Comparison of ENCODE assay signal across 12 cellular contexts in the genomic region with DNA sequence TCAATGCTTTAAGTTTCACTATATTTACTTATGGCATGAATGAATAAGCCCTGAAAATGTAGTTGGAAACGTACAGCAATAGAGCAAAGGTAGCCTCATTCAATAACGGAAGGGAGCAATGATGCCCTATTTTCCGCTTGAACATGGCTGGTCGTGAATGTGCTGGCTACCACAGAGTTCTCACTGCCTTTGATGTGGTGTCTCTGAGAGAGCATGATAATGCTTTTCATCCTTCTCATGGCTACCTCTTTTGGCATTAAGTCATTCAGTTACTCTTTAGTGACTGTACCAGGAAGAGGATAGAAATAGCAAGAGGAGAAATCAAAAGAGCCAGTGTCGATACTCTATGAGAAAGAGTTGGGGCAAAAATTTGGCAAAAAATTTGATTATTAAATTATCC.
DNase-seq lines count a peak whose midpoint lies in the region; ATAC-seq and TF ChIP-seq lines count a peak whose summit lies in the region.
"Had no signal": no experiment of that assay in that cellular context is flagged by ENCODE, and none has a peak within 500 bp of the region (broad histone marks: within the 10 kb centered on the region; RNA-seq: fewer than 3 reads in every experiment).

No MANE protein-coding gene starts in this region.

- CTCF ChIA-PET in activated naive CD4-positive, alpha-beta T cell treated with anti-CD3 and anti-CD28 coated beads for 36 hours (lab: Charles Lee) = no interaction called here
- CTCF ChIA-PET in mammary epithelial cell (lab: Charles Lee; ENCODE audit: low non-redundant PET) = no interaction called here

- no peaks in the 10 kb centered on the region for H3K9me3 ChIP-seq in mammary epithelial cell (replicated peaks; ENCODE audit: insufficient read depth, low read length)
- H3K9me3 ChIP-seq: adrenal gland had no signal

- H4K20me1 ChIP-seq in mammary epithelial cell (ENCODE audit: insufficient read depth, low read length) = no peaks in the 10 kb centered on the region

- no peaks in the 10 kb centered on the region for H3K27me3 ChIP-seq in mammary epithelial cell (ENCODE audit: insufficient read depth, low read length)
- H3K27me3 ChIP-seq: adrenal gland had no signal

- no peak overlapping the region for H3K27ac Mint-ChIP-seq in activated naive CD4-positive, alpha-beta T cell treated with anti-CD3 and anti-CD28 coated beads for 36 hours

- no peak overlapping the region for H3K4me3 Mint-ChIP-seq in activated naive CD4-positive, alpha-beta T cell treated with anti-CD3 and anti-CD28 coated beads for 36 hours

- no peaks in the 10 kb centered on the region for H3K27me3 Mint-ChIP-seq in activated naive CD4-positive, alpha-beta T cell treated with anti-CD3 and anti-CD28 coated beads for 36 hours (ENCODE audit: low read depth)

- WGBS in mammary epithelial cell (ENCODE audit: low coverage, missing lambda C conversion rate) = 100% methylated on average over 5 of the region's 5 CpGs

- no peak for TF ChIP-seq CTCF in mammary epithelial cell (conservative IDR thresholded peaks at IDR 0.05 in 1 of 2, IDR thresholded peaks at IDR 0.05 in 1 of 2; ENCODE audit: extremely low read depth in 1 of 2, insufficient read depth in 1 of 2, low read depth in 1 of 2, low read length in 2 of 2)

- peaks cover 15% of the 10 kb centered on the region for H3K4me1 ChIP-seq in mammary epithelial cell (ENCODE audit: insufficient read depth, low read length)
- H3K4me1 ChIP-seq: adrenal gland had no signal

- BruUV-seq in mammary epithelial cell (replicated peaks; lab: Mats Ljungman, UMichigan) = no TSS peak

- H3K36me3 Mint-ChIP-seq in activated naive CD4-positive, alpha-beta T cell treated with anti-CD3 and anti-CD28 coated beads for 36 hours (ENCODE audit: low read depth) = no peaks in the 10 kb centered on the region

- H3K79me2 ChIP-seq in mammary epithelial cell (ENCODE audit: insufficient read depth, low read length) = no peaks in the 10 kb centered on the region

- peaks cover 13% of the 10 kb centered on the region for H3K4me1 Mint-ChIP-seq in activated naive CD4-positive, alpha-beta T cell treated with anti-CD3 and anti-CD28 coated beads for 36 hours (ENCODE audit: low read depth)

- no peak overlapping the region for H3K4me2 ChIP-seq in mammary epithelial cell (ENCODE audit: insufficient read depth, low read depth, low read length)

- no peak overlapping the region for H3K4me3 ChIP-seq in mammary epithelial cell (replicated peaks in 1 of 3; ENCODE audit: insufficient read depth in 1 of 3, low read depth in 2 of 3, low read length in 3 of 3)
- H3K4me3 ChIP-seq: adrenal gland, lung had no signal

- no peak overlapping the region for H3K27ac ChIP-seq in mammary epithelial cell (ENCODE audit: insufficient read depth, low read depth, low read length)
- H3K27ac ChIP-seq: adrenal gland had no signal

- DNase-seq in activated CD8-positive, alpha-beta memory T cell treated with anti-CD3 and anti-CD28 coated beads, Interleukin-2, amount 50 U/mL, for 4 hours = peak; percentile 36
- no peak for DNase-seq in activated CD8-positive, alpha-beta memory T cell treated with anti-CD3 and anti-CD28 coated beads, Interleukin-2, amount 50 U/mL, for 48 hours
- DNase-seq in activated naive CD4-positive, alpha-beta T cell treated with anti-CD3 and anti-CD28 coated beads for 36 hours = peak; percentile 65
- DNase-seq in stimulated activated CD8-positive, alpha-beta memory T cell treated with anti-CD3 and anti-CD28 coated beads, Interleukin-15, amount 100 ng/mL, for 48 hours (ENCODE audit: low read depth in 2 of 2) = peak; percentile 40 to 56
- DNase-seq in mammary epithelial cell (no peak), ACHN (no peak), NCI-H1105 (lab: John Stamatoyannopoulos, UW) (no peak)
- DNase-seq: adrenal gland, hypothalamus, Right ventricle myocardium superior had no signal

- no peaks in the 10 kb centered on the region for H3K36me3 ChIP-seq in mammary epithelial cell (ENCODE audit: insufficient read depth, low read length)
- H3K36me3 ChIP-seq: adrenal gland had no signal

- no peaks in the 10 kb centered on the region for H3K9me3 Mint-ChIP-seq in activated naive CD4-positive, alpha-beta T cell treated with anti-CD3 and anti-CD28 coated beads for 36 hours

- intact Hi-C loops in activated naive CD4-positive, alpha-beta T cell treated with anti-CD3 and anti-CD28 coated beads for 36 hours (cut with micrococcal nuclease) = loop anchor here (1.0 to 5.0 kb wide), 6 partner anchors 19 to 1187 kb away; no protein-coding TSS in a partner anchor
- intact Hi-C loops in mammary epithelial cell (cut with micrococcal nuclease) = loop anchor here (5.0 kb wide), 1 partner anchor 308 kb away; a partner anchor contains a TSS

- H2AFZ ChIP-seq in mammary epithelial cell (ENCODE audit: low read depth, low read length) = no peak overlapping the region

- peak; percentile 75 for ATAC-seq in HG03442 (IDR thresholded peaks at IDR 0.05; ENCODE audit: unreplicated experiment)

- dilution Hi-C loops in mammary epithelial cell (cut with HindIII; ENCODE audit: low sequenced_read_pairs) = no loop called here

- in situ Hi-C loops in mammary epithelial cell (cut with MboI; ENCODE audit: low sequenced_read_pairs in 2 of 2) = no loop called here
- in situ Hi-C loops in ACHN (cut with HindIII; ENCODE audit: low pct_ligation_motif_present, low pct_unique_long_range_greater_than_20kb, low sequenced_read_pairs) = no loop called here

- no peak overlapping the region for H3K9ac ChIP-seq in mammary epithelial cell (ENCODE audit: insufficient read depth, low read length)

Comparison
In these comparisons a context has a peak if more than half of its experiments do, and no peak if none do; other contexts are left out.
1. DNase-seq: peak in activated CD8-positive, alpha-beta memory T cell treated with anti-CD3 and anti-CD28 coated beads, Interleukin-2, amount 50 U/mL, for 4 hours (single experiment), activated naive CD4-positive, alpha-beta T cell treated with anti-CD3 and anti-CD28 coated beads for 36 hours (single experiment) and stimulated activated CD8-positive, alpha-beta memory T cell treated with anti-CD3 and anti-CD28 coated beads, Interleukin-15, amount 100 ng/mL, for 48 hours (2 of 2); none in activated CD8-positive, alpha-beta memory T cell treated with anti-CD3 and anti-CD28 coated beads, Interleukin-2, amount 50 U/mL, for 48 hours (single experiment), mammary epithelial cell (single experiment), ACHN (single experiment) and NCI-H1105 (single experiment).